ENCODE assay signal across 29 cellular contexts in the genomic region with DNA sequence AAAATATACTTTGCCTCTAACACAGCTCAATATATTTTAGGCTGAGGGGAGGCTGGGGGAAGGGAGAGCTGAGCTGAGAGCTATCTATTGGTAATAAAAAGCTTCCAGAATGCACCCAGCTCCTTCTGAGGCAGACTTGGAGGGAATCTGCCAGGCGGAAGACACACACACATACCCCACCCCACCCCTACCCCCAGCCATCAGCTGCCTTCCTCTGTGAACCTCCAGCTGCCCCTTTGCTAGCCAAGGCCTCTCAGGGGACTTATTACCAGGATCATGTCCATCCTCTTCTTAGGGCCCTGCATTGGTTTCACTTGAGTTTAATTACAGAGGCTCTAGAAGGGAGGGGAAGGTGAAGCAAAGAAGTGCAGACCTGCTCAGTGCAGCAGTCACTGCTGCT.
"Had no signal": no experiment of that assay in that cellular context is flagged by ENCODE, and none has a peak within 500 bp of the region (broad histone marks: within the 10 kb centered on the region; RNA-seq: fewer than 3 reads in every experiment).

No MANE protein-coding gene starts in this region.

- H3K27me3 ChIP-seq: gastrocnemius medialis, hepatocyte, ovary, tibial nerve had no signal

- H3K4me2 ChIP-seq: hepatocyte had no signal

- H3K36me3 ChIP-seq: gastrocnemius medialis, left ventricle myocardium inferior, ovary, prostate gland had no signal

- H3K4me1 Mint-ChIP-seq: activated CD4-positive, alpha-beta T cell treated with anti-CD3 and anti-CD28 coated beads for 36 hours; activated CD8-positive, alpha-beta memory T cell treated with anti-CD3 and anti-CD28 coated beads, Interleukin-2, amount 10 ng/mL, durations not matched to agents 7 days and 5 days; central memory CD8-positive, alpha-beta T cell; nephron had no signal

- H3K27ac ChIP-seq: epithelial cell of prostate, gastrocnemius medialis, hepatocyte, left ventricle myocardium inferior, ovary, prostate gland, tibial nerve had no signal

- H3K4me3 ChIP-seq: gastrocnemius medialis, hepatocyte, left ventricle myocardium inferior, lung, mucosa of descending colon, ovary, prostate gland, tibial nerve had no signal

- H3K4me3 Mint-ChIP-seq: activated CD4-positive, alpha-beta T cell treated with anti-CD3 and anti-CD28 coated beads for 36 hours; activated CD8-positive, alpha-beta memory T cell treated with anti-CD3 and anti-CD28 coated beads, Interleukin-2, amount 10 ng/mL, durations not matched to agents 7 days and 5 days; activated CD8-positive, alpha-beta T cell treated with anti-CD3 and anti-CD28 coated beads, Interleukin-2, amount 10 ng/mL, durations not matched to agents 7 days and 5 days; central memory CD8-positive, alpha-beta T cell; dendritic cell treated with granulocyte-macrophage colony-stimulating factor and Interleukin-4, amounts not matched to agents 40 ng/mL and 50 ng/mL, for 4 days; nephron had no signal

- H3K27ac Mint-ChIP-seq: activated CD4-positive, alpha-beta T cell treated with anti-CD3 and anti-CD28 coated beads for 36 hours; activated CD8-positive, alpha-beta memory T cell treated with anti-CD3 and anti-CD28 coated beads, Interleukin-2, amount 10 ng/mL, durations not matched to agents 7 days and 5 days; activated CD8-positive, alpha-beta T cell treated with anti-CD3 and anti-CD28 coated beads, Interleukin-2, amount 10 ng/mL, durations not matched to agents 7 days and 5 days; dendritic cell treated with granulocyte-macrophage colony-stimulating factor and Interleukin-4, amounts not matched to agents 40 ng/mL and 50 ng/mL, for 4 days; nephron had no signal

- FAIRE-seq: bronchial epithelial cell, endometrium, small intestine had no signal

- ATAC-seq: activated CD4-positive, alpha-beta T cell treated with anti-CD3 and anti-CD28 coated beads for 36 hours; activated CD8-positive, alpha-beta memory T cell treated with anti-CD3 and anti-CD28 coated beads, Interleukin-2, amount 10 ng/mL, durations not matched to agents 7 days and 5 days; activated CD8-positive, alpha-beta T cell treated with anti-CD3 and anti-CD28 coated beads, Interleukin-2, amount 10 ng/mL, durations not matched to agents 7 days and 5 days; activated naive CD4-positive, alpha-beta T cell treated with anti-CD3 and anti-CD28 coated beads, Interleukin-2, amount 50 U/mL, for 72 hours; gastrocnemius medialis; mucosa of descending colon; sciatic nerve had no signal

- H3K4me1 ChIP-seq: gastrocnemius medialis, prostate gland had no signal

- H3K9me3 ChIP-seq: gastrocnemius medialis, left ventricle myocardium inferior, mucosa of descending colon, ovary, prostate gland, tibial nerve had no signal

- H3K27me3 Mint-ChIP-seq: activated CD4-positive, alpha-beta T cell treated with anti-CD3 and anti-CD28 coated beads for 36 hours; activated CD8-positive, alpha-beta memory T cell treated with anti-CD3 and anti-CD28 coated beads, Interleukin-2, amount 10 ng/mL, durations not matched to agents 7 days and 5 days; central memory CD8-positive, alpha-beta T cell; dendritic cell treated with granulocyte-macrophage colony-stimulating factor and Interleukin-4, amounts not matched to agents 40 ng/mL and 50 ng/mL, for 4 days had no signal

- DNase-seq: activated CD4-positive, alpha-beta T cell treated with anti-CD3 and anti-CD28 coated beads for 36 hours; activated CD4-positive, CD25-positive, alpha-beta regulatory T cell; activated CD8-positive, alpha-beta memory T cell treated with anti-CD3 and anti-CD28 coated beads, Interleukin-2, amount 10 ng/mL, durations not matched to agents 7 days and 5 days; activated CD8-positive, alpha-beta T cell treated with anti-CD3 and anti-CD28 coated beads, Interleukin-2, amount 10 ng/mL, durations not matched to agents 7 days and 5 days; activated naive CD4-positive, alpha-beta T cell; activated T-cell treated with anti-CD3 and anti-CD28 coated beads, Interleukin-2, amount 50 U/mL, for 48 hours; gastrocnemius medialis; islet precursor cell; left ventricle myocardium inferior; mucosa of descending colon; ovary; retina; small intestine; stimulated activated CD4-positive, alpha-beta T cell treated with anti-CD3 and anti-CD28 coated beads, Interleukin-1b, Interleukin-23, amount 100 ng/mL, for 48 hours; stimulated activated CD4-positive, alpha-beta T cell treated with anti-CD3 and anti-CD28 coated beads, Interleukin-4, amount 100 ng/mL, for 4 hours; stimulated activated CD8-positive, alpha-beta memory T cell treated with anti-CD3 and anti-CD28 coated beads, Interleukin-4, amount 100 ng/mL, for 48 hours; stimulated activated naive CD4-positive, alpha-beta T cell treated with Interleukin-2 at 50 U/mL for 16 hours had no signal

- H3K79me2 ChIP-seq: hepatocyte had no signal

- H3K36me3 Mint-ChIP-seq: activated CD8-positive, alpha-beta memory T cell treated with anti-CD3 and anti-CD28 coated beads, Interleukin-2, amount 10 ng/mL, durations not matched to agents 7 days and 5 days; activated naive CD4-positive, alpha-beta T cell treated with anti-CD3 and anti-CD28 coated beads, Interleukin-2, amount 50 U/mL, for 72 hours had no signal

- H3K9me3 Mint-ChIP-seq: activated naive CD4-positive, alpha-beta T cell treated with anti-CD3 and anti-CD28 coated beads, Interleukin-2, amount 50 U/mL, for 72 hours; central memory CD8-positive, alpha-beta T cell; dendritic cell treated with granulocyte-macrophage colony-stimulating factor and Interleukin-4, amounts not matched to agents 40 ng/mL and 50 ng/mL, for 4 days; nephron had no signal

- H2AFZ ChIP-seq: hepatocyte had no signal
